ENCODE assay signal across 8 cellular contexts in the genomic region with DNA sequence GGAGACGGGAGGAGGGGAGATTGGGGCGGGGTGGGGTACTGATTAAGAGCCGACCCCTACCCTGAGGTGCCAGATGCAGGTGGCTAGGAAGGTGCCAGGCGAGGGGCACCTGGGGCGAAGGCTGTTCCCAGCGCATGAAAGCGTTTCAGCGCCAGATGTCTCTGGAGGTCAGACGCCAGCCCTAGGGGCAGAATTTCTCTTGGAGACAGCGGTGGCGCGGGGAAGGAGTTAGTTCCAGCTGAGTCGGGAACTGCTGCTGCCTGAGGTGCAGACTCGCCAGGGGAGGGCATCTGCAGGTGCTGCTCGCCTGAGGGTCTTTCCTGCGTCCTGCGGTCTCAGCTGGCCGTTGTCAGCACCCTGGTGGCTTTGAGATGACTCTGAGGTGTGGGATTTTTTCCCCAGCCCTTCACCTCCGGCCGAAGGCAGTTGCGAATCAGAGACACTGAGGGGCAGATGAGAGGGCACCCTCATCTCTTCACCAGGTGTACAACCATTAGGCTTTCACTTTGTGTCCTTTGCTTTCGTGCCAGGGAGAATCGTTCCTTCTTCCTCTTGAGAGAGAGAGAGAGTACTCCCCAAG. TPM values are rescaled to one million over a fixed set of nuclear protein-coding genes. Genes with fewer than 3 reads are reported as not detected.
DNase-seq lines count a peak whose midpoint lies in the region; ATAC-seq and TF ChIP-seq lines count a peak whose summit lies in the region.

No MANE protein-coding gene starts in this region.

- H2BK15ac ChIP-seq in neuronal stem cell (ENCODE audit: low read length), result no peak overlapping the region

- peak overlapping the region; percentile 76 for H3K23ac ChIP-seq in neuronal stem cell (ENCODE audit: low read depth, low read length, poor library complexity)

- no peak overlapping the region for H3K14ac ChIP-seq in neuronal stem cell (ENCODE audit: low read length)

- H4K8ac ChIP-seq in neuronal stem cell (ENCODE audit: low read depth, low read length), result no peak overlapping the region

- RAD21 ChIA-PET in HCT116 (lab: Charles Lee; ENCODE audit: low non-redundant PET in 1 of 2, low total read pairs in 2 of 2, uncharacterized antibody in 2 of 2, unreplicated experiment in 2 of 2), result interaction anchor here (1.0 kb wide), 2 partner anchors 52 to 325 kb away, joined by 3 to 5 read pairs; a partner anchor contains a TSS

- POLR2A ChIA-PET in HCT116 (lab: Charles Lee), result interaction anchor here (0.6 to 2.2 kb wide), 4 partner anchors 11 to 228 kb away, joined by 3 to 10 read pairs (median 5); no protein-coding TSS in a partner anchor

- TF ChIP-seq RAD21 in HCT116 (IDR thresholded peaks at IDR 0.05; ENCODE audit: low read depth), result no peak

- DNase-seq in Calu3 (peak; percentile 62), HCT116 (ENCODE audit: low read depth, low spot score) (no peak), NCI-H2227 treated with DMSO at 0.1 percent for 48 hours (lab: John Stamatoyannopoulos, UW) (peak; percentile 27), foreskin fibroblast (peak in 1 of 2 donors; percentile 58), neuronal stem cell (ENCODE audit: low spot score) (no peak), epidermal melanocyte (ENCODE audit: insufficient read length, low spot score) (no peak), NCI-H1694 (lab: John Stamatoyannopoulos, UW) (no peak)
- DNase-seq in activated CD8-positive, alpha-beta memory T cell treated with anti-CD3 and anti-CD28 coated beads, Interleukin-2, amount 50 U/mL, for 48 hours, result peak; percentile 69

- H3K27ac ChIP-seq in HCT116 (ENCODE audit: low read depth, low read length) (peak overlapping the region; percentile 84), neuronal stem cell (replicated peaks; ENCODE audit: low read length) (peak overlapping the region; percentile 60)

- H3K36me3 Mint-ChIP-seq in Calu3 (ENCODE audit: insufficient read depth, unreplicated experiment), result peaks cover 68% of the 10 kb centered on the region

- peak; percentile 23 for ATAC-seq in HCT116

- no peaks in the 10 kb centered on the region for H3K9me3 Mint-ChIP-seq in Calu3 (ENCODE audit: low read depth, unreplicated experiment)

- peak overlapping the region; percentile 87 for H3K27ac Mint-ChIP-seq in Calu3 (ENCODE audit: unreplicated experiment)

- peaks cover 2% of the 10 kb centered on the region for H3K79me1 ChIP-seq in neuronal stem cell (ENCODE audit: low read depth, low read length)

- H2BK5ac ChIP-seq in neuronal stem cell (ENCODE audit: low read length), result no peak overlapping the region

- no peaks in the 10 kb centered on the region for H4K20me1 ChIP-seq in HCT116 (ENCODE audit: insufficient read depth)

- no peak overlapping the region for H2AK5ac ChIP-seq in neuronal stem cell (ENCODE audit: low read depth, low read length)

- WGBS in neuronal stem cell (ENCODE audit: extremely low coverage in 2 of 2, insufficient read length in 2 of 2, insufficient replicate concordance in 1 of 2), 2 donors, result no CpG with 5 or more reads among the region's 23 CpGs

- H3K27me3 ChIP-seq in HCT116 (ENCODE audit: insufficient read depth, low read length) (no peaks in the 10 kb centered on the region), neuronal stem cell (ENCODE audit: control insufficient read depth in 3 of 3, insufficient read depth in 3 of 3, low read depth in 1 of 3, low read length in 3 of 3) (peaks cover 0 to 24% (median 0%) of the 10 kb centered on the region in 3 experiments)

- no peak overlapping the region for H2AFZ ChIP-seq in HCT116 (ENCODE audit: low read depth, low read length, poor library complexity, severe bottlenecking)
- peak overlapping the region; percentile 100 for H2AFZ ChIP-seq in neuronal stem cell (ENCODE audit: low read length)

- CTCF ChIA-PET in Calu3 (lab: Charles Lee), result interaction anchor here (0.7 to 1.3 kb wide), 7 partner anchors 9 to 211 kb away, joined by 3 to 8 read pairs (median 4); no protein-coding TSS in a partner anchor
- CTCF ChIA-PET in HCT116 (lab: Charles Lee), result interaction anchor here (0.7 to 1.9 kb wide), 4 partner anchors 26 to 113 kb away, joined by 3 to 4 read pairs (median 4); a partner anchor contains a TSS

- TF ChIP-seq CTCF in Calu3 (IDR thresholded peaks at IDR 0.05; ENCODE audit: unreplicated experiment) (no peak), HCT116 (IDR thresholded peaks at IDR 0.05 in 2 of 3, conservative IDR thresholded peaks at IDR 0.05 in 1 of 3; ENCODE audit: borderline replicate concordance in 1 of 3, insufficient read depth in 1 of 3, low read depth in 2 of 3, low read length in 2 of 3) (no peak), foreskin fibroblast (IDR thresholded peaks at IDR 0.05; ENCODE audit: low read depth, low read length) (no peak)

- H3K4me1 Mint-ChIP-seq in Calu3 (ENCODE audit: low read depth, unreplicated experiment), result peaks cover 46% of the 10 kb centered on the region

- H3K4ac ChIP-seq in neuronal stem cell (ENCODE audit: low read length), result no peak overlapping the region

- H3K79me2 ChIP-seq in HCT116 (ENCODE audit: insufficient read depth, low read length), result peaks cover 37% of the 10 kb centered on the region

- intact Hi-C loops in Calu3 (cut with micrococcal nuclease; ENCODE audit: unreplicated experiment), result loop anchor here (2.0 to 5.0 kb wide), 2 partner anchors 39 to 314 kb away; a partner anchor contains a TSS
- intact Hi-C loops in HCT116 (cut with micrococcal nuclease), result loop anchor here (2.0 to 5.0 kb wide), 2 partner anchors 53 to 69 kb away; a partner anchor contains a TSS

- H3K4me3 Mint-ChIP-seq in Calu3 (ENCODE audit: low read depth, unreplicated experiment), result peak overlapping the region; percentile 76

- H3K27me3 Mint-ChIP-seq in Calu3 (ENCODE audit: unreplicated experiment), result no peaks in the 10 kb centered on the region

- peak overlapping the region; percentile 68 to 72 for H3K4me3 ChIP-seq in HCT116 (replicated peaks in 1 of 2; ENCODE audit: low read depth in 1 of 2, low read length in 2 of 2)
- peak overlapping the region; percentile 31 to 52 for H3K4me3 ChIP-seq in foreskin fibroblast (ENCODE audit: low read depth in 1 of 2, low read length in 2 of 2)
- H3K4me3 ChIP-seq in neuronal stem cell (ENCODE audit: low read length in 2 of 2), result peak overlapping the region; percentile 80 to 89

- H3K4me2 ChIP-seq in HCT116 (ENCODE audit: low read length) (peak overlapping the region; percentile 91), neuronal stem cell (ENCODE audit: insufficient read depth, low read length, poor library complexity, severe bottlenecking) (peak overlapping the region; percentile 98)

- H3K4me1 ChIP-seq in HCT116 (ENCODE audit: control insufficient read depth in 1 of 2, insufficient read depth in 2 of 2, low read length in 2 of 2) (peaks cover 66 to 82% of the 10 kb centered on the region in 2 experiments), neuronal stem cell (ENCODE audit: control insufficient read depth in 2 of 2, insufficient read depth in 1 of 2, low read depth in 1 of 2, low read length in 2 of 2) (peaks cover 22 to 24% of the 10 kb centered on the region in 2 donors)

- no peaks in the 10 kb centered on the region for H3K36me3 ChIP-seq in HCT116 (ENCODE audit: control insufficient read depth in 1 of 2, insufficient read depth in 2 of 2, low read length in 2 of 2)
- H3K36me3 ChIP-seq in neuronal stem cell (replicated peaks in 1 of 2; ENCODE audit: control insufficient read depth in 2 of 2, insufficient read depth in 2 of 2, low read length in 2 of 2), result no peaks in the 10 kb centered on the region

- H3K9me3 ChIP-seq in HCT116 (ENCODE audit: control insufficient read depth in 1 of 2, insufficient read depth in 1 of 2, low read depth in 1 of 2, low read length in 2 of 2) (no peaks in the 10 kb centered on the region), neuronal stem cell (replicated peaks in 1 of 2; ENCODE audit: control insufficient read depth in 2 of 2, insufficient read depth in 1 of 2, low read depth in 1 of 2, low read length in 2 of 2) (no peaks in the 10 kb centered on the region)

- H2BK120ac ChIP-seq in neuronal stem cell (ENCODE audit: low read depth, low read length), result no peak overlapping the region

- H3K9me2 ChIP-seq in HCT116 (ENCODE audit: insufficient read depth), result no peaks in the 10 kb centered on the region

- H3K18ac ChIP-seq in neuronal stem cell (ENCODE audit: low read length), result peak overlapping the region; percentile 95

- peak overlapping the region; percentile 75 for H3K9ac ChIP-seq in HCT116 (ENCODE audit: low read length)
- H3K9ac ChIP-seq in neuronal stem cell (ENCODE audit: low read depth, low read length, poor library complexity), result peak overlapping the region; percentile 78

- H2BK12ac ChIP-seq in neuronal stem cell (ENCODE audit: low read length), result no peak overlapping the region

- no peak for TF ChIP-seq POLR2A in HCT116 (IDR thresholded peaks at IDR 0.05; ENCODE audit: borderline replicate concordance, extremely low read depth, insufficient read depth, insufficient read length)

- no TSS peak for BruUV-seq in Calu3 (replicated peaks; lab: Mats Ljungman, UMichigan)
- BruUV-seq in HCT116 (replicated peaks; lab: Mats Ljungman, UMichigan), result TSS peak; percentile 59

- no peak overlapping the region for H4K91ac ChIP-seq in neuronal stem cell (ENCODE audit: low read depth, low read length, poor library complexity)

TF ChIP-seq in HCT116, 20 proteins besides CTCF, POLR2A, EP300 and RAD21:
- TF ChIP-seq EZH2phosphoT487 (IDR thresholded peaks at IDR 0.05; ENCODE audit: borderline replicate concordance) (no peak), YY1 (IDR thresholded peaks at IDR 0.05; ENCODE audit: extremely low read depth, insufficient replicate concordance, low read depth, low read length) (no peak), EZH2 (IDR thresholded peaks at IDR 0.05) (no peak), CEBPB (IDR thresholded peaks at IDR 0.05; ENCODE audit: low read depth) (no peak), ZNF274 (IDR thresholded peaks at IDR 0.05; ENCODE audit: low read depth, low read length) (no peak), POLR2AphosphoS5 (IDR thresholded peaks at IDR 0.05; ENCODE audit: low read depth, low read length) (0 out of 2 replicates have a peak, but pooled peaks have one; percentile 10)

RNA-seq across cellular contexts. Expression of a gene that starts 0.5 kb away (rescaled TPM):
- 113 and 131 TPM in 2 replicates for total RNA-seq in Calu3 (2022)
- 19.7 TPM for total RNA-seq in HCT116 (2021; ENCODE audit: unreplicated experiment)
- 15.5 and 16.8 TPM in 2 replicates for polyA plus RNA-seq in HCT116 (2012)
- 5.6 TPM for polyA plus RNA-seq in neuronal stem cell (2013, experiment 1 of 2)
- 5.6 TPM for polyA plus RNA-seq in neuronal stem cell (2013, experiment 2 of 2)

RNA-seq across cellular contexts. Expression of a gene that starts 28.4 kb away (rescaled TPM):
- 31.4 and 34.3 TPM in 2 replicates for total RNA-seq in Calu3 (2022)
- total RNA-seq in HCT116 (2021; ENCODE audit: unreplicated experiment), result 12.3 TPM
- polyA plus RNA-seq in HCT116 (2012), result 12.9 and 13.8 TPM in 2 replicates
- 8.1 TPM for polyA plus RNA-seq in neuronal stem cell (2013, experiment 1 of 2)
- polyA plus RNA-seq in neuronal stem cell (2013, experiment 2 of 2), result 8.3 TPM

RNA-seq across cellular contexts. Expression of a gene that starts 52.4 kb away (rescaled TPM):
- total RNA-seq in Calu3 (2022) (118 and 128 TPM in 2 replicates), HCT116 (2021; ENCODE audit: unreplicated experiment) (80.6 TPM)
- 32.8 and 39.9 TPM in 2 replicates for polyA plus RNA-seq in HCT116 (2012)
- 60.9 TPM for polyA plus RNA-seq in neuronal stem cell (2013, experiment 1 of 2)
- polyA plus RNA-seq in neuronal stem cell (2013, experiment 2 of 2), result 63.8 TPM

Comparison
In these comparisons a context has a peak if more than half of its experiments do, and no peak if none do; other contexts are left out.
1. DNase-seq: peak in Calu3 (single experiment), NCI-H2227 treated with DMSO at 0.1 percent for 48 hours (single experiment) and activated CD8-positive, alpha-beta memory T cell treated with anti-CD3 and anti-CD28 coated beads, Interleukin-2, amount 50 U/mL, for 48 hours (single experiment); none in HCT116 (single experiment), neuronal stem cell (single experiment), epidermal melanocyte (single experiment) and NCI-H1694 (single experiment).
2. Peak in every context shown above with its lines, with median percentiles within 50 percentile points of each other: H3K4me3 ChIP-seq.